Comparison of ENCODE assay signal across 8 cellular contexts in the genomic region with DNA sequence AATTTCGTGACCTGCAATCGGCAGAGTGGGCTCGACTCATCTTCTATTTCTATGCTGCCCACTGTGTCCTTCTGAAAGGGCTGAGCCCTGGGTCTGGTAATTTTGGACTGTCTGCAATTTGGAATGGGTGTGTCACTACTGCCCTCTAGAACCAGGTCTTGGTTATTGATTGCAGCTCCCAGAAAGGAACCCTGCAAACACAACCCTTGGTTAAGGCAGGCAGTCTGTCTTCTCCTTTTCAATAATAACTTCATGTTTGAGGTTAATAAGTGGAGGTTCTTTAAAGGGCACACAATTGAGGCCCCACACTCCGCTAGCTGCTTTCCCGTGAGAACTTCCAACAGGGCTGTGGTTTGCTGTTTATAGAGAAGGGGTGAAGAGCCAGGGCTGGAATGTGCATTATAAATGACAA.
DNase-seq lines count a peak whose midpoint lies in the region; ATAC-seq and TF ChIP-seq lines count a peak whose summit lies in the region.

No MANE protein-coding gene starts in this region.

- no peak for TF ChIP-seq POLR2A in esophagus squamous epithelium (IDR thresholded peaks at IDR 0.05)

- no peaks in the 10 kb centered on the region for H3K36me3 Mint-ChIP-seq in activated naive CD8-positive, alpha-beta T cell treated with anti-CD3 and anti-CD28 coated beads for 36 hours

- no peak overlapping the region for H3K4me3 Mint-ChIP-seq in activated naive CD8-positive, alpha-beta T cell treated with anti-CD3 and anti-CD28 coated beads for 36 hours

- DNase-seq in AG04449 (ENCODE audit: low read depth, low spot score) (peak; percentile 38), myocyte (ENCODE audit: low read depth) (peak; percentile 53), CD1c-positive myeloid dendritic cell (ENCODE audit: extremely low spot score) (no peak), esophagus squamous epithelium (lab: John Stamatoyannopoulos, UW) (no peak), NCI-H1417 treated with DMSO at 0.1 percent for 48 hours (lab: John Stamatoyannopoulos, UW) (no peak)
- no peak for DNase-seq in activated naive CD8-positive, alpha-beta T cell treated with anti-CD3 and anti-CD28 coated beads for 36 hours

- H3K36me3 ChIP-seq in esophagus squamous epithelium = no peaks in the 10 kb centered on the region

- H3K27ac ChIP-seq in esophagus squamous epithelium = peak overlapping the region in 1 of 4 donors; percentile 28

- H3K4me3 ChIP-seq in AG04449 (ENCODE audit: low read depth, low read length) (no peak overlapping the region), esophagus squamous epithelium (no peak overlapping the region)

- 73 to 87% methylated on average over 5 of the region's 5 CpGs for WGBS in esophagus squamous epithelium, 2 donors

- H3K27me3 ChIP-seq in esophagus squamous epithelium = no peaks in the 10 kb centered on the region

- ATAC-seq in GM19025 (IDR thresholded peaks at IDR 0.05; ENCODE audit: low read depth, unreplicated experiment) (peak; percentile 53), HG03469 (IDR thresholded peaks at IDR 0.05; ENCODE audit: unreplicated experiment) (peak; percentile 48)

- CTCF ChIA-PET in AG04449 (lab: Yijun Ruan, JAX) = interaction anchor here (0.9 to 1.3 kb wide), 3 partner anchors 8 to 347 kb away, joined by 3 read pairs; no protein-coding TSS in a partner anchor

- peak overlapping the region; percentile 8 for H3K27ac Mint-ChIP-seq in activated naive CD8-positive, alpha-beta T cell treated with anti-CD3 and anti-CD28 coated beads for 36 hours

- no peak for TF ChIP-seq CTCF in AG04449 (IDR thresholded peaks at IDR 0.05; ENCODE audit: insufficient read depth, low read length, missing control alignments)
- TF ChIP-seq CTCF in esophagus squamous epithelium (IDR thresholded peaks at IDR 0.05) = peak in 3 of 6 experiments; percentile 10 to 35 (median 17)

- H3K4me1 Mint-ChIP-seq in activated naive CD8-positive, alpha-beta T cell treated with anti-CD3 and anti-CD28 coated beads for 36 hours = peaks cover 19% of the 10 kb centered on the region

- POLR2A ChIA-PET in AG04449 (lab: Yijun Ruan, JAX) = interaction anchor here (0.5 kb wide), 1 partner anchor 23 kb away, joined by 4 read pairs; no protein-coding TSS in a partner anchor

- H3K9me3 Mint-ChIP-seq in activated naive CD8-positive, alpha-beta T cell treated with anti-CD3 and anti-CD28 coated beads for 36 hours = no peaks in the 10 kb centered on the region

- no peaks in the 10 kb centered on the region for H3K27me3 Mint-ChIP-seq in activated naive CD8-positive, alpha-beta T cell treated with anti-CD3 and anti-CD28 coated beads for 36 hours

- intact Hi-C loops in esophagus squamous epithelium (cut with DNase I) = no loop called here

- H3K9me3 ChIP-seq in esophagus squamous epithelium = no peaks in the 10 kb centered on the region

- peaks cover 0 to 17% (median 1%) of the 10 kb centered on the region in 3 donors for H3K4me1 ChIP-seq in esophagus squamous epithelium

Comparison
In these comparisons a context has a peak if more than half of its experiments do, and no peak if none do; other contexts are left out.
1. DNase-seq: peak in AG04449 (single experiment) and myocyte (single experiment); none in activated naive CD8-positive, alpha-beta T cell treated with anti-CD3 and anti-CD28 coated beads for 36 hours (single experiment), CD1c-positive myeloid dendritic cell (single experiment), esophagus squamous epithelium (single experiment) and NCI-H1417 treated with DMSO at 0.1 percent for 48 hours (single experiment).